2 cellular contexts compared by ENCODE assay signal in the genomic region with DNA sequence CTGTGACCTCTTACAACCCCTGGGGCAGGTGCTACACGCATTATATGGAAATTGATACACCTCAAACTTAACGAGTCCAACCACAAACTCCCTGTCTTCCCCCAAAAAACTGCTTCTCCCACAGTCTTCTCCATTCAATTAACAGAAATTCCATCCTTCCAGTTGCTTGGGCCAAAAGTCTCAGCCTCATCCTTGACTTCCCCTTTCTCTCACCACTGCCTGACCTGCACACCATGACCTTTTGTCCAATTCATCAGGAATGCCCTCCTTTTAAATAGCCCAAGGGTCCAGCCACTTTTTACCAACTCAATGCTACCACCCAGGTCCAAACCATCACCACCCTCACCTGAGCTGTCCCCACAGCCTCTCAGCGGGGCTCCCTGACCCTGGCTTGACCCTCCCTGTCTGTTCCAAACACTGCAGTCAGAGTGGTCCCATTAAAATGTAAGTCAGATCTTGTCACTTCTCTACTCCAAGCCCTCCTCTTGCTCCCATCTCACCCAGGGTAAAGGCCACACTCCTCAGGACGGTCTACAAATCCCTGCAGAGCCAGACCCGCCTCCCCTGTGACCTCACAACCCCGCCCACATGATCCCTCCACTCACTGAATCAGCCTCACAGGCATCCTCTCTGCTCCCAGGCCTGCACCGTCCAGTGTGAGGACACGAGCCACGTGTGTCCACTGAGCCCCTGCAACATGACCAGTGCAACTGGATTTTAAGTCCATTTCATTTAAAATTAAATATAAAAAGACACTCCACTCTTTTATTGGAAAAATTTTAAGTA.
TF ChIP-seq lines count a peak whose summit lies in the region.

No MANE protein-coding gene starts in this region.

TF ChIP-seq in SK-N-SH treated with all-trans-retinoic acid at 6 μM for 48 hours, 23 proteins besides CTCF, POLR2A, EP300 and RAD21:
- no peak for TF ChIP-seq BACH2 (CRISPR knock-in tag; IDR thresholded peaks at IDR 0.05; ENCODE audit: borderline replicate concordance)
- no peak for TF ChIP-seq ZC3H10 (CRISPR knock-in tag; IDR thresholded peaks at IDR 0.05)
- no peak for TF ChIP-seq ZFP3 (CRISPR knock-in tag; IDR thresholded peaks at IDR 0.05)
- no peak for TF ChIP-seq TCF4 (CRISPR knock-in tag; IDR thresholded peaks at IDR 0.05; ENCODE audit: borderline replicate concordance)
- TF ChIP-seq ESRRG (CRISPR knock-in tag; IDR thresholded peaks at IDR 0.05) = no peak
- TF ChIP-seq GLIS3 (CRISPR knock-in tag; IDR thresholded peaks at IDR 0.05) = no peak
- no peak for TF ChIP-seq PPARA (CRISPR knock-in tag; IDR thresholded peaks at IDR 0.05; ENCODE audit: borderline replicate concordance)
- TF ChIP-seq, protein P1, sequence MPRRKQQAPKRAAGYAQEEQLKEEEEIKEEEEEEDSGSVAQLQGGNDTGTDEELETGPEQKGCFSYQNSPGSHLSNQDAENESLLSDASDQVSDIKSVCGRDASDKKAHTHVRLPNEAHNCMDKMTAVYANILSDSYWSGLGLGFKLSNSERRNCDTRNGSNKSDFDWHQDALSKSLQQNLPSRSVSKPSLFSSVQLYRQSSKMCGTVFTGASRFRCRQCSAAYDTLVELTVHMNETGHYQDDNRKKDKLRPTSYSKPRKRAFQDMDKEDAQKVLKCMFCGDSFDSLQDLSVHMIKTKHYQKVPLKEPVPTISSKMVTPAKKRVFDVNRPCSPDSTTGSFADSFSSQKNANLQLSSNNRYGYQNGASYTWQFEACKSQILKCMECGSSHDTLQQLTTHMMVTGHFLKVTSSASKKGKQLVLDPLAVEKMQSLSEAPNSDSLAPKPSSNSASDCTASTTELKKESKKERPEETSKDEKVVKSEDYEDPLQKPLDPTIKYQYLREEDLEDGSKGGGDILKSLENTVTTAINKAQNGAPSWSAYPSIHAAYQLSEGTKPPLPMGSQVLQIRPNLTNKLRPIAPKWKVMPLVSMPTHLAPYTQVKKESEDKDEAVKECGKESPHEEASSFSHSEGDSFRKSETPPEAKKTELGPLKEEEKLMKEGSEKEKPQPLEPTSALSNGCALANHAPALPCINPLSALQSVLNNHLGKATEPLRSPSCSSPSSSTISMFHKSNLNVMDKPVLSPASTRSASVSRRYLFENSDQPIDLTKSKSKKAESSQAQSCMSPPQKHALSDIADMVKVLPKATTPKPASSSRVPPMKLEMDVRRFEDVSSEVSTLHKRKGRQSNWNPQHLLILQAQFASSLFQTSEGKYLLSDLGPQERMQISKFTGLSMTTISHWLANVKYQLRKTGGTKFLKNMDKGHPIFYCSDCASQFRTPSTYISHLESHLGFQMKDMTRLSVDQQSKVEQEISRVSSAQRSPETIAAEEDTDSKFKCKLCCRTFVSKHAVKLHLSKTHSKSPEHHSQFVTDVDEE (CRISPR knock-in tag; IDR thresholded peaks at IDR 0.05) = no peak
- TF ChIP-seq, protein P2, sequence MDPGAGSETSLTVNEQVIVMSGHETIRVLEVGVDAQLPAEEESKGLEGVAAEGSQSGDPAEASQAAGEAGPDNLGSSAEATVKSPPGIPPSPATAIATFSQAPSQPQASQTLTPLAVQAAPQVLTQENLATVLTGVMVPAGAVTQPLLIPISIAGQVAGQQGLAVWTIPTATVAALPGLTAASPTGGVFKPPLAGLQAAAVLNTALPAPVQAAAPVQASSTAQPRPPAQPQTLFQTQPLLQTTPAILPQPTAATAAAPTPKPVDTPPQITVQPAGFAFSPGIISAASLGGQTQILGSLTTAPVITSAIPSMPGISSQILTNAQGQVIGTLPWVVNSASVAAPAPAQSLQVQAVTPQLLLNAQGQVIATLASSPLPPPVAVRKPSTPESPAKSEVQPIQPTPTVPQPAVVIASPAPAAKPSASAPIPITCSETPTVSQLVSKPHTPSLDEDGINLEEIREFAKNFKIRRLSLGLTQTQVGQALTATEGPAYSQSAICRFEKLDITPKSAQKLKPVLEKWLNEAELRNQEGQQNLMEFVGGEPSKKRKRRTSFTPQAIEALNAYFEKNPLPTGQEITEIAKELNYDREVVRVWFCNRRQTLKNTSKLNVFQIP (CRISPR knock-in tag; IDR thresholded peaks at IDR 0.05; ENCODE audit: borderline replicate concordance, low read depth) = no peak
- no peak for TF ChIP-seq ZNF70 (CRISPR knock-in tag; IDR thresholded peaks at IDR 0.05)
- TF ChIP-seq CSDC2 (CRISPR knock-in tag; IDR thresholded peaks at IDR 0.05) = no peak

TF ChIP-seq in SK-N-SH, 30 proteins besides CTCF, POLR2A, EP300 and RAD21:
- TF ChIP-seq RCOR1 (IDR thresholded peaks at IDR 0.05; ENCODE audit: low read length) (no peak), FOXJ3 (CRISPR knock-in tag; IDR thresholded peaks at IDR 0.05) (no peak), FOXM1 (IDR thresholded peaks at IDR 0.05; ENCODE audit: low read depth) (no peak), SIN3A (IDR thresholded peaks at IDR 0.05; ENCODE audit: borderline replicate concordance, low read depth, low read length) (no peak), GATA2 (CRISPR knock-in tag; IDR thresholded peaks at IDR 0.05) (no peak), FOSL2 (IDR thresholded peaks at IDR 0.05; ENCODE audit: borderline replicate concordance, low read depth) (no peak), RXRA (IDR thresholded peaks at IDR 0.05; ENCODE audit: borderline replicate concordance, low read depth) (no peak)
- TF ChIP-seq, protein P3, sequence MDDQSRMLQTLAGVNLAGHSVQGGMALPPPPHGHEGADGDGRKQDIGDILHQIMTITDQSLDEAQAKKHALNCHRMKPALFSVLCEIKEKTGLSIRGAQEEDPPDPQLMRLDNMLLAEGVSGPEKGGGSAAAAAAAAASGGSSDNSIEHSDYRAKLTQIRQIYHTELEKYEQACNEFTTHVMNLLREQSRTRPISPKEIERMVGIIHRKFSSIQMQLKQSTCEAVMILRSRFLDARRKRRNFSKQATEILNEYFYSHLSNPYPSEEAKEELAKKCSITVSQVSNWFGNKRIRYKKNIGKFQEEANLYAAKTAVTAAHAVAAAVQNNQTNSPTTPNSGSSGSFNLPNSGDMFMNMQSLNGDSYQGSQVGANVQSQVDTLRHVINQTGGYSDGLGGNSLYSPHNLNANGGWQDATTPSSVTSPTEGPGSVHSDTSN (IDR thresholded peaks at IDR 0.05) = no peak
- TF ChIP-seq, protein P4, sequence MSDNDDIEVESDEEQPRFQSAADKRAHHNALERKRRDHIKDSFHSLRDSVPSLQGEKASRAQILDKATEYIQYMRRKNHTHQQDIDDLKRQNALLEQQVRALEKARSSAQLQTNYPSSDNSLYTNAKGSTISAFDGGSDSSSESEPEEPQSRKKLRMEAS (IDR thresholded peaks at IDR 0.05; ENCODE audit: low read depth) = no peak
